Comparison of ENCODE assay signal across 19 cellular contexts in the genomic region with DNA sequence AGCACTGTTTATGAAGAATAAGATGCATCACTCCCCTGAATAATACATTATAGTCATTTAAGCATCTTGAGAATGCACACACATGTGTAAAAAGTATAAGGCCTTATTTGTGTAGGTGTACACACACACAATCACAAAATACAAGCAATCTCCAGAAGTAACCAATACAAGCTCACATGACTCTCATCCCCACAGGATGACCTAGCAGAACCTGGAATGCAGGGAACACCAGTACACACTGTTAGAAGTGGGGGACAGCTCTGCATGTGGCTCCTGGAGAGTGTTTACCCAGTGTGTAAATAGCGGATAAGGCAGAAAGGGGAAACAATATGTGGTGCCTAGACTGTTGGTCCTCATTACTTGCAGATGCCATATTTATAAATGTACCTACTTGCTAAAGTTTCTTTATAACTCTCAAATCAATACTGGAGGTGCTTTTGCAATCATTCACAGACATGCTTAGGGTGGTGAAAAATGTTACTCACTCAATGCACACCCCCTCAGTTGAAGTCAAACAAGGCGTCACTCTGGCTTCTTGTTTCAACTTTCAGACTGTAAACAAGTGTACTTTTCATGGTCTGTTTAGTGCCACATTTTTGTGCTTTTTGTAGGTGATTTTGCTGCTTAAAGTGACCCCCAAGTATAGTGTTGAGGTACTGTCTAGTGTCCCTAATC.
"Had no signal": no experiment of that assay in that cellular context is flagged by ENCODE, and none has a peak within 500 bp of the region (broad histone marks: within the 10 kb centered on the region; RNA-seq: fewer than 3 reads in every experiment).

No MANE protein-coding gene starts in this region.

- DNase-seq: activated CD4-positive, alpha-beta T cell treated with anti-CD3 and anti-CD28 coated beads, Interleukin-2, amount 50 U/mL, for 1 hour; activated CD8-positive, alpha-beta T cell treated with anti-CD3 and anti-CD28 coated beads, Interleukin-2, amount 10 ng/mL, durations not matched to agents 7 days and 5 days; activated naive CD4-positive, alpha-beta T cell; activated naive CD8-positive, alpha-beta T cell treated with anti-CD3 and anti-CD28 coated beads for 36 hours; foreskin melanocyte; left cardiac atrium; mesenchymal stem cell; occipital lobe; retina; spleen; stimulated activated CD4-positive, alpha-beta T cell treated with anti-CD3 and anti-CD28 coated beads, Interleukin-4, amount 100 ng/mL, for 1 hour; stimulated activated naive CD4-positive, alpha-beta T cell treated with Interleukin-2 at 50 U/mL for 16 hours had no signal

- H3K36me3 ChIP-seq: cardiac muscle cell, spleen, thoracic aorta had no signal

- H3K4me3 ChIP-seq: cardiac muscle cell, spleen, thoracic aorta had no signal

- H3K9me3 Mint-ChIP-seq: activated naive CD8-positive, alpha-beta T cell treated with anti-CD3 and anti-CD28 coated beads for 36 hours; activated T-helper 2 cell treated with anti-CD3 and anti-CD28 coated beads, Interferon-gamma antibody, Interleukin-2, Interleukin-4, amounts not matched to agents 10 μg/mL and 5 μg/mL and 100 μg/mL, durations not matched to agents 14 hours and 24 hours and 36 hours; type B pancreatic cell had no signal

- FAIRE-seq: endometrium had no signal

- H3K4me1 ChIP-seq: spleen had no signal

- H3K27me3 Mint-ChIP-seq: type B pancreatic cell had no signal

- H3K27ac Mint-ChIP-seq: activated CD8-positive, alpha-beta T cell treated with anti-CD3 and anti-CD28 coated beads, Interleukin-2, amount 10 ng/mL, durations not matched to agents 7 days and 5 days; activated naive CD8-positive, alpha-beta T cell treated with anti-CD3 and anti-CD28 coated beads for 36 hours; activated T-helper 2 cell treated with anti-CD3 and anti-CD28 coated beads, Interferon-gamma antibody, Interleukin-2, Interleukin-4, amounts not matched to agents 10 μg/mL and 5 μg/mL and 100 μg/mL, durations not matched to agents 14 hours and 24 hours and 36 hours; nephron; type B pancreatic cell had no signal

- H3K27me3 ChIP-seq: cardiac muscle cell, spleen had no signal

- H3K4me1 Mint-ChIP-seq: activated naive CD8-positive, alpha-beta T cell treated with anti-CD3 and anti-CD28 coated beads for 36 hours; nephron had no signal

- H3K27ac ChIP-seq: cardiac muscle cell, spleen, thoracic aorta, VCaP had no signal

- H3K4me3 Mint-ChIP-seq: activated CD8-positive, alpha-beta T cell treated with anti-CD3 and anti-CD28 coated beads, Interleukin-2, amount 10 ng/mL, durations not matched to agents 7 days and 5 days; activated naive CD8-positive, alpha-beta T cell treated with anti-CD3 and anti-CD28 coated beads for 36 hours; nephron; type B pancreatic cell had no signal

- H3K9me3 ChIP-seq: spleen, thoracic aorta had no signal

- H3K36me3 Mint-ChIP-seq: activated naive CD8-positive, alpha-beta T cell treated with anti-CD3 and anti-CD28 coated beads for 36 hours; type B pancreatic cell had no signal
